In the genomic region with DNA sequence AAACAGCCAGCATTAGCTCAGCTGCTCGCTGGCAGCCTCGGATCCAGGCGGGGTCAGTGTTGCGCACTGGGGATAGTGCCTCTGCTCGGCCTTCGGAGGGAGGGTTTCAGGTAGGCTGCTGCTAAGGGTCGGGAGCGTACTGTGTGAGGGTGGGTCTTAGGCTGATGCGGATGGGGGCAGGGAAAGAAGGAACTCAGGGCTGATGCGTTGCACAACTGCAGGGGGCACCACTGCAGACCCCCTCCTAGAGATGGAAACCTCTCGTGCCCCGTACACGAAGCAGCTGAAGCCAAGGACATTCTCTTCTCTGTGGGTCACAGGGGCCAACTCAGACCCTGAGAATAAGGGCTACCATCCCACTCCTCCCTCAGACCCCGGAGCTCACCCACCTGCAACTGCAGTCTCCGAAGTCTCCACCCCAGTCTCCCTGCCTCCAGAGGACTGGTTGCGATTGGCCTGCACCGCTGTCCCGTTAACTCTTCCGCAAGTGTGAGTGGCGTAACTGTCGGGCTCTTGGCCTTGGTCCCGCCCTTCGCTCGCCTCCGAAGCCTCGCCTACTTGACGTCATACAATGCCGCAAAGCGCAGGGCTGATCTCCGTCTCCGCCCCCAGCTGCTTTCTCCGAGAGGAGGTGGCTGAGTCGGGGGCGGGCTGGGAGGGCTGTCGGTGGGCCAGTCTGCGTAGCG, we compare ENCODE assay signal across 8 cellular contexts. TPM values are rescaled to one million over a fixed set of nuclear protein-coding genes. Genes with fewer than 3 reads are reported as not detected.
DNase-seq lines count a peak whose midpoint lies in the region; TF ChIP-seq lines count a peak whose summit lies in the region.

A gene with protein sequence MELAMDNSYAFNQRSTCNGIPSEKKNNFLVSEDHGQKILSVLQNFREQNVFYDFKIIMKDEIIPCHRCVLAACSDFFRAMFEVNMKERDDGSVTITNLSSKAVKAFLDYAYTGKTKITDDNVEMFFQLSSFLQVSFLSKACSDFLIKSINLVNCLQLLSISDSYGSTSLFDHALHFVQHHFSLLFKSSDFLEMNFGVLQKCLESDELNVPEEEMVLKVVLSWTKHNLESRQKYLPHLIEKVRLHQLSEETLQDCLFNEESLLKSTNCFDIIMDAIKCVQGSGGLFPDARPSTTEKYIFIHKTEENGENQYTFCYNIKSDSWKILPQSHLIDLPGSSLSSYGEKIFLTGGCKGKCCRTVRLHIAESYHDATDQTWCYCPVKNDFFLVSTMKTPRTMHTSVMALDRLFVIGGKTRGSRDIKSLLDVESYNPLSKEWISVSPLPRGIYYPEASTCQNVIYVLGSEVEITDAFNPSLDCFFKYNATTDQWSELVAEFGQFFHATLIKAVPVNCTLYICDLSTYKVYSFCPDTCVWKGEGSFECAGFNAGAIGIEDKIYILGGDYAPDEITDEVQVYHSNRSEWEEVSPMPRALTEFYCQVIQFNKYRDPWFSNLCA (minus strand): TSS at position 425 of the 686 bp plus-strand sequence. CDS start 18,250 bp downstream, outside the sequence.

- intact Hi-C loops in esophagus squamous epithelium (cut with DNase I): no loop called here

- peaks cover 39% of the 10 kb centered on the region for H3K4me1 ChIP-seq in DOHH2 (ENCODE audit: control insufficient read depth, low read length)
- peaks cover 15% of the 10 kb centered on the region; the same call in 1 of the 2 replicates for H3K4me1 ChIP-seq in GM23248 (ENCODE audit: insufficient read depth)
- H3K4me1 ChIP-seq in Karpas-422 (ENCODE audit: low read length): peaks cover 46% of the 10 kb centered on the region
- peaks cover 0 to 21% (median 9%) of the 10 kb centered on the region in 4 donors for H3K4me1 ChIP-seq in Peyer's patch
- H3K4me1 ChIP-seq in esophagus squamous epithelium: peaks cover 4 to 53% (median 29%) of the 10 kb centered on the region in 3 donors
- H3K4me1 ChIP-seq in muscle layer of duodenum (ENCODE audit: control insufficient read depth in 1 of 2, insufficient read depth in 2 of 2, low read length in 2 of 2): peaks cover 3 to 34% of the 10 kb centered on the region in 2 donors

- H3K27ac ChIP-seq in DOHH2 (ENCODE audit: low read depth, low read length) (peak within 1 kb of the TSS; percentile 73), GM23248 (peak within 1 kb of the TSS; percentile 88), Karpas-422 (ENCODE audit: low read length) (peak within 1 kb of the TSS; percentile 71), Peyer's patch (peak within 1 kb of the TSS; percentile 92 to 97 (median 94)), esophagus squamous epithelium (peak within 1 kb of the TSS; percentile 94 to 99 (median 98)), muscle layer of duodenum (ENCODE audit: low read length) (peak within 1 kb of the TSS; percentile 93)

- in situ Hi-C loops in GM23248 (cut with MboI): no loop called here

- peak within 1 kb of the TSS; percentile 99 for H3K4me3 ChIP-seq in DOHH2 (ENCODE audit: low read length)
- peak within 1 kb of the TSS; percentile 87 for H3K4me3 ChIP-seq in GM23248
- peak within 1 kb of the TSS; percentile 88 for H3K4me3 ChIP-seq in Karpas-422 (ENCODE audit: low read length)
- H3K4me3 ChIP-seq in Peyer's patch: peak within 1 kb of the TSS; percentile 73 to 93 (median 88)
- H3K4me3 ChIP-seq in esophagus squamous epithelium: peak within 1 kb of the TSS; percentile 75 to 90 (median 87)
- H3K4me3 ChIP-seq in muscle layer of duodenum (ENCODE audit: low read depth in 1 of 2, low read length in 2 of 2): peak within 1 kb of the TSS; percentile 83 to 88

- H3K4me2 ChIP-seq in DOHH2 (ENCODE audit: low read length) (peak within 1 kb of the TSS; percentile 88), GM23248 (ENCODE audit: unreplicated experiment) (peak within 1 kb of the TSS; percentile 90), Karpas-422 (ENCODE audit: low read depth, low read length, poor library complexity, severe bottlenecking) (peak within 1 kb of the TSS; percentile 97)

- 1% methylated on average over 32 to 37 of the region's 37 CpGs for WGBS in GM23248 (ENCODE audit: low coverage in 1 of 2, low lambda C conversion rate in 2 of 2, missing lambda C conversion rate in 2 of 2), 2 experiments
- WGBS in esophagus squamous epithelium, 2 donors: 0% methylated on average over 6 to 14 of the region's 37 CpGs

- H4K20me1 ChIP-seq in DOHH2 (ENCODE audit: control insufficient read depth, insufficient read depth, low read depth, low read length): no peaks in the 10 kb centered on the region
- H4K20me1 ChIP-seq in GM23248 (ENCODE audit: insufficient read depth): no peaks in the 10 kb centered on the region; the same call in 1 of the 2 replicates
- H4K20me1 ChIP-seq in Karpas-422 (ENCODE audit: insufficient read depth, low read depth, low read length): peaks cover 8% of the 10 kb centered on the region; the same call in 1 of the 2 replicates

- H3K9me3 ChIP-seq in DOHH2 (ENCODE audit: control insufficient read depth, insufficient read depth, low read length) (no peaks in the 10 kb centered on the region), GM23248 (ENCODE audit: low read depth) (no peaks in the 10 kb centered on the region), Karpas-422 (ENCODE audit: low read length) (no peaks in the 10 kb centered on the region), Peyer's patch (no peaks in the 10 kb centered on the region), esophagus squamous epithelium (no peaks in the 10 kb centered on the region), muscle layer of duodenum (ENCODE audit: control insufficient read depth in 1 of 2, low read length in 2 of 2) (no peaks in the 10 kb centered on the region)

- TF ChIP-seq POLR2A in Peyer's patch (IDR thresholded peaks at IDR 0.05) (peak; percentile 74 to 77), esophagus squamous epithelium (IDR thresholded peaks at IDR 0.05) (peak in 3 of 4 donors; percentile 55 to 92 (median 90))

- H3K9ac ChIP-seq in GM23248 (peak within 1 kb of the TSS; percentile 96), Karpas-422 (ENCODE audit: low read length) (peak within 1 kb of the TSS; percentile 93)

- H2AFZ ChIP-seq in GM23248 (peak within 1 kb of the TSS; percentile 95), Karpas-422 (ENCODE audit: low read length) (peak within 1 kb of the TSS; percentile 94)

- H3K79me2 ChIP-seq in DOHH2 (ENCODE audit: control insufficient read depth, low read length) (peaks cover 48% of the 10 kb centered on the region), GM23248 (ENCODE audit: insufficient read depth) (peaks cover 43% of the 10 kb centered on the region), Karpas-422 (ENCODE audit: low read length) (peaks cover 45% of the 10 kb centered on the region)

- H3F3A ChIP-seq in DOHH2 (ENCODE audit: control insufficient read depth, insufficient read depth): no peaks in the 10 kb centered on the region
- no peaks in the 10 kb centered on the region for H3F3A ChIP-seq in GM23248 (ENCODE audit: insufficient read depth)

- H3K9me2 ChIP-seq in DOHH2 (replicated peaks; ENCODE audit: control insufficient read depth, low read length) (no peaks in the 10 kb centered on the region), GM23248 (ENCODE audit: insufficient read depth) (no peaks in the 10 kb centered on the region), Karpas-422 (replicated peaks; ENCODE audit: insufficient read depth, low read length) (no peaks in the 10 kb centered on the region)

- peaks cover 35% of the 10 kb centered on the region for H3K36me3 ChIP-seq in DOHH2 (ENCODE audit: control insufficient read depth, low read length)
- peaks cover 22% of the 10 kb centered on the region for H3K36me3 ChIP-seq in GM23248 (ENCODE audit: low read depth)
- H3K36me3 ChIP-seq in Karpas-422 (ENCODE audit: insufficient read depth, low read length): peaks cover 26% of the 10 kb centered on the region
- H3K36me3 ChIP-seq in Peyer's patch: peaks cover 0 to 17% (median 0%) of the 10 kb centered on the region in 3 donors
- H3K36me3 ChIP-seq in esophagus squamous epithelium: peaks cover 0 to 20% (median 0%) of the 10 kb centered on the region in 3 donors
- peaks cover 12 to 17% of the 10 kb centered on the region in 2 donors for H3K36me3 ChIP-seq in muscle layer of duodenum (ENCODE audit: control insufficient read depth in 1 of 2, insufficient read depth in 2 of 2, low read length in 2 of 2)

- DNase-seq in GM23248 (peak; percentile 100), Karpas-422 (peak; percentile 100), Peyer's patch (peak; percentile 98 to 99 (median 98)), activated T-helper 1 cell treated with Interleukin-2 at 50 U/mL for 16 hours (ENCODE audit: low read depth) (peak; percentile 97), esophagus squamous epithelium (lab: John Stamatoyannopoulos, UW) (peak; percentile 95)
- DNase-seq in stimulated activated CD8-positive, alpha-beta memory T cell treated with anti-CD3 and anti-CD28 coated beads, Interleukin-7, amount 100 ng/mL, for 24 hours (ENCODE audit: low read depth): peak; percentile 95

- no peaks in the 10 kb centered on the region for H3K27me3 ChIP-seq in DOHH2 (ENCODE audit: control insufficient read depth, low read length)
- H3K27me3 ChIP-seq in GM23248 (replicated peaks; ENCODE audit: insufficient read depth): no peaks in the 10 kb centered on the region
- H3K27me3 ChIP-seq in Karpas-422 (ENCODE audit: low read length): no peaks in the 10 kb centered on the region
- no peaks in the 10 kb centered on the region for H3K27me3 ChIP-seq in Peyer's patch
- no peaks in the 10 kb centered on the region for H3K27me3 ChIP-seq in esophagus squamous epithelium
- no peaks in the 10 kb centered on the region for H3K27me3 ChIP-seq in muscle layer of duodenum (ENCODE audit: low read depth, low read length)

- peak; percentile 80 for TF ChIP-seq CTCF in DOHH2 (IDR thresholded peaks at IDR 0.05; ENCODE audit: low read depth, low read length, poor library complexity, severe bottlenecking)
- TF ChIP-seq CTCF in Peyer's patch (IDR thresholded peaks at IDR 0.05): peak in 3 of 6 experiments; percentile 24 to 29 (median 25)
- peak in 3 of 6 experiments; percentile 10 to 24 (median 20) for TF ChIP-seq CTCF in esophagus squamous epithelium (IDR thresholded peaks at IDR 0.05)

RNA-seq across cellular contexts. Expression of the gene that starts here (rescaled TPM):
- 1.3 and 3.6 TPM in 2 replicates for total RNA-seq in GM23248 (2014; rRNA removed; shearing (Covaris generic))
- polyA plus RNA-seq in GM23248 (2016; fragmentation: Nextera tagmentation; extraction: Ambion mirVana): 6.6 and 7.7 TPM in 2 replicates
- 7.6 and 13.2 TPM in 2 replicates for total RNA-seq in Karpas-422 (2014; rRNA removed; shearing (Covaris generic); ENCODE audit: low replicate concordance)
- 10 to 100 TPM in 3 of 4 donors, 1 to 10 TPM in 1; 1.7 to 15.4 (median 11.9) TPM for total RNA-seq in Peyer's patch
- total RNA-seq in esophagus squamous epithelium: 1 to 10 TPM in 3 of 4 donors, under 1 TPM in 1; 0.70 to 5.5 (median 2.4) TPM

Comparison
In these comparisons a context has a peak if more than half of its experiments do, and no peak if none do; other contexts are left out.
1. Peak in every context shown above with its lines: DNase-seq, H3K4me3 ChIP-seq and H3K27ac ChIP-seq.